ENCODE assay signal across 2 cellular contexts in genomic region chr12:122855071-122855829, GRCh38.
TF ChIP-seq lines count a peak whose summit lies in the region.

No MANE protein-coding gene starts in this region.

TF ChIP-seq in SK-N-SH, 30 proteins besides CTCF, POLR2A, EP300 and RAD21 (continued from another document):
- TF ChIP-seq REST (IDR thresholded peaks at IDR 0.05; ENCODE audit: low read depth, low read length) (no peak), RFX5 (IDR thresholded peaks at IDR 0.05; ENCODE audit: low read length) (no peak), CHD2 (IDR thresholded peaks at IDR 0.05; ENCODE audit: low read length, partially characterized antibody) (no peak), ZBTB33 (IDR thresholded peaks at IDR 0.05; ENCODE audit: borderline replicate concordance, low read depth) (no peak), USF2 (IDR thresholded peaks at IDR 0.05; ENCODE audit: borderline replicate concordance, low read depth, low read length) (no peak), PBX3 (IDR thresholded peaks at IDR 0.05) (no peak)

TF ChIP-seq in SK-N-SH treated with all-trans-retinoic acid at 6 μM for 48 hours, 23 proteins besides CTCF, POLR2A, EP300 and RAD21 (continued from another document):
- no peak for TF ChIP-seq CSDC2 (CRISPR knock-in tag; IDR thresholded peaks at IDR 0.05)
- TF ChIP-seq PATZ1 (CRISPR knock-in tag; IDR thresholded peaks at IDR 0.05; ENCODE audit: borderline replicate concordance) = no peak
